25 cellular contexts compared by ENCODE assay signal in the genomic region with DNA sequence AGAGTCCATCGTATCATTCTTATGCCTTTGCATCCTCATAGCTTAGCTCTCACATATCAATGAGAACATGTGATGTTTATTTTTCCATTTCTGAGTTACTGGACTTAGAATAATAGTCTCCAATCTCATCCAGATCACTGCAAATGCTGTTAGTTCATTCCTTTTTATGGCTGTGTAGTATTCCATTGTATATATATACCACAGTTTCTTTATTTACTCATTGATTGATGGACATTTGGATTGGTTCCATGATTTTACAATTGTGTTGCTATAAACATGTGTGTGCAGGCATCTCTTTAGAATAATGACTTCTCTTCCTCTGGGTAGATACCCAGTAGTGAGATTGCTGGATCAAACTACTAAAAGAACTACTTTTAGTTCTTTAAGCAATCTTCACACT. TPM values are rescaled to one million over a fixed set of nuclear protein-coding genes. Genes with fewer than 3 reads are reported as not detected.
A peak's percentile ranks its signal among the peaks of the same experiment; 100 is the strongest.
DNase-seq lines count a peak whose midpoint lies in the region; ATAC-seq, FAIRE-seq and TF ChIP-seq lines count a peak whose summit lies in the region.
"Had no signal": no experiment of that assay in that cellular context is flagged by ENCODE, and none has a peak within 500 bp of the region (broad histone marks: within the 10 kb centered on the region; RNA-seq: fewer than 3 reads in every experiment).

No MANE protein-coding gene starts in this region.

- H3K27me3 Mint-ChIP-seq in stimulated activated naive B cell treated with anti-CD40 and anti-IgM and Interleukin-4, amounts not matched to agents 10 μg/mL and 1 μg/mL and 100 μg/mL, for 72 hours, result no peaks in the 10 kb centered on the region
- H3K27me3 Mint-ChIP-seq: CD4-positive, alpha-beta memory T cell; CD4-positive, CD25-positive, alpha-beta regulatory T cell had no signal

- H3K79me2 ChIP-seq in K562 (ENCODE audit: control insufficient read depth, insufficient read depth, low read length), result no peaks in the 10 kb centered on the region

- peaks cover 21 to 27% of the 10 kb centered on the region in 2 donors for H3K9me3 Mint-ChIP-seq in stimulated activated naive B cell treated with anti-CD40 and anti-IgM and Interleukin-4, amounts not matched to agents 10 μg/mL and 1 μg/mL and 100 μg/mL, for 72 hours

- no peaks in the 10 kb centered on the region for H4K20me1 ChIP-seq in K562 (replicated peaks; ENCODE audit: control insufficient read depth, insufficient read depth, low read length)
- H4K20me1 ChIP-seq: BLaER1 had no signal

- in situ Hi-C loops in K562 (cut with MboI), result no loop called here

- 0% methylated on average over 1 of the region's 1 CpG for WGBS in K562 (ENCODE audit: insufficient coverage, low coverage, missing lambda C conversion rate)
- 100% methylated on average over 1 of the region's 1 CpG for WGBS in upper lobe of left lung, 2 donors

- no peak overlapping the region for H3K9ac ChIP-seq in K562 (ENCODE audit: insufficient read depth in 1 of 2, low read depth in 2 of 2, low read length in 2 of 2)
- H3K9ac ChIP-seq: BLaER1 had no signal

- no peak for TF ChIP-seq CTCF in HEK293 (tag by site-specific recombination; IDR thresholded peaks at IDR 0.05)
- no peak for TF ChIP-seq CTCF in K562 (IDR thresholded peaks at IDR 0.05 in 2 of 3, conservative IDR thresholded peaks at IDR 0.05 in 1 of 3; ENCODE audit: insufficient read depth in 2 of 3, low read depth in 1 of 3, low read length in 3 of 3)
- no peak for TF ChIP-seq CTCF in upper lobe of left lung (IDR thresholded peaks at IDR 0.05)

- TF ChIP-seq RAD21 in K562 (CRISPR knock-in tag; conservative IDR thresholded peaks at IDR 0.05 in 1 of 2, IDR thresholded peaks at IDR 0.05 in 1 of 2), result no peak

- no peak overlapping the region for H3K4me2 ChIP-seq in K562 (ENCODE audit: insufficient read depth, low read length)
- H3K4me2 ChIP-seq: BLaER1 had no signal

- H3K4me1 ChIP-seq in HEK293 (ENCODE audit: control insufficient read depth, insufficient read depth, low read length), result no peaks in the 10 kb centered on the region
- H3K4me1 ChIP-seq in K562 (replicated peaks in 1 of 2; ENCODE audit: control insufficient read depth in 2 of 2, insufficient read depth in 2 of 2, low read length in 2 of 2), result no peaks in the 10 kb centered on the region
- H3K4me1 ChIP-seq in upper lobe of left lung, result no peaks in the 10 kb centered on the region
- H3K4me1 ChIP-seq: BE2C had no signal

- intact Hi-C loops in K562 (cut with micrococcal nuclease), result no loop called here

- peak overlapping the region; percentile 34 for H3K27ac Mint-ChIP-seq in stimulated activated naive B cell treated with anti-CD40 and anti-IgM and Interleukin-4, amounts not matched to agents 10 μg/mL and 1 μg/mL and 100 μg/mL, for 72 hours
- H3K27ac Mint-ChIP-seq: CD14-positive monocyte; CD8-positive, alpha-beta memory T cell had no signal

- no peaks in the 10 kb centered on the region for H3K9me1 ChIP-seq in K562 (ENCODE audit: control insufficient read depth, insufficient read depth, low read length)

- no peak for ATAC-seq in K562
- no peak for ATAC-seq in stimulated activated naive B cell treated with anti-CD40 and anti-IgM and Interleukin-4, amounts not matched to agents 10 μg/mL and 1 μg/mL and 100 μg/mL, for 72 hours (replicated peaks)
- no peak for ATAC-seq in upper lobe of left lung (ENCODE audit: low FRiP score in 2 of 2)
- ATAC-seq: GM12878 had no signal

- POLR2A ChIA-PET in HEK293 (lab: Yijun Ruan, JAX), result no interaction called here
- POLR2A ChIA-PET in K562 (lab: Yijun Ruan, JAX), result no interaction called here

- no peak overlapping the region for H2AFZ ChIP-seq in K562 (ENCODE audit: low read depth, low read length)

- DNase-seq in K562 (ENCODE audit: extremely low read depth in 1 of 4, low spot score in 3 of 4), result no peak
- no peak for DNase-seq in stimulated activated naive B cell treated with anti-CD40 and anti-IgM and Interleukin-4, amounts not matched to agents 10 μg/mL and 1 μg/mL and 100 μg/mL, for 72 hours
- DNase-seq in HUDEP-2 (lab: John Stamatoyannopoulos, UW; ENCODE audit: unreplicated experiment in 76 of 76), result no peak
- no peak for DNase-seq in upper lobe of left lung
- DNase-seq: 8988T; ACHN; BE2C; C1 segment of cervical spinal cord; CD4-positive, alpha-beta memory T cell; CD4-positive, CD25-positive, alpha-beta regulatory T cell; CD8-positive, alpha-beta memory T cell; COR-L47; DMS 273 treated with DMSO at 0.1 percent for 48 hours; DMS153; DMS53; DMS79; DND-41; EL; GDM1 had no signal

- peaks cover 10 to 18% of the 10 kb centered on the region in 2 donors for H3K36me3 Mint-ChIP-seq in stimulated activated naive B cell treated with anti-CD40 and anti-IgM and Interleukin-4, amounts not matched to agents 10 μg/mL and 1 μg/mL and 100 μg/mL, for 72 hours
- H3K36me3 Mint-ChIP-seq: CD14-positive monocyte; CD4-positive, CD25-positive, alpha-beta regulatory T cell had no signal

- H3K9me3 ChIP-seq in HEK293 (ENCODE audit: control insufficient read depth, insufficient read depth, low read depth, low read length) (no peaks in the 10 kb centered on the region), K562 (replicated peaks; ENCODE audit: control insufficient read depth, insufficient read depth, low read depth, low read length) (no peaks in the 10 kb centered on the region), upper lobe of left lung (peaks cover 0 to 1% (median 0%) of the 10 kb centered on the region in 4 donors)

- TF ChIP-seq EP300 in K562 (IDR thresholded peaks at IDR 0.05; ENCODE audit: low read length), result no peak
- TF ChIP-seq EP300 in upper lobe of left lung (IDR thresholded peaks at IDR 0.05), result no peak

- no peak for TF ChIP-seq POLR2A in K562 (conservative IDR thresholded peaks at IDR 0.05)
- TF ChIP-seq POLR2A in upper lobe of left lung (IDR thresholded peaks at IDR 0.05), result no peak

- no peak overlapping the region for H3K27ac ChIP-seq in HEK293 (ENCODE audit: extremely low read depth, low read depth, low read length)
- H3K27ac ChIP-seq in K562 (ENCODE audit: extremely low read depth, low read depth, low read length), result no peak overlapping the region
- H3K27ac ChIP-seq in upper lobe of left lung, result no peak overlapping the region
- H3K27ac ChIP-seq: BLaER1 had no signal

- CTCF ChIA-PET in HEK293 (lab: Yijun Ruan, JAX), result no interaction called here
- CTCF ChIA-PET in K562 (lab: Yijun Ruan, JAX; ENCODE audit: low intra/inter-chr PET ratio), result no interaction called here

- no TSS peak for BruUV-seq in K562 (replicated peaks; lab: Mats Ljungman, UMichigan)

- H3K4me3 ChIP-seq in HEK293 (ENCODE audit: low read depth, low read length) (no peak overlapping the region), K562 (no peak overlapping the region), upper lobe of left lung (no peak overlapping the region)
- H3K4me3 ChIP-seq: BLaER1, GM12878 had no signal

- H3K36me3 ChIP-seq in HEK293 (ENCODE audit: control insufficient read depth in 2 of 2, insufficient read depth in 1 of 2, low read length in 2 of 2), result no peaks in the 10 kb centered on the region
- no peaks in the 10 kb centered on the region for H3K36me3 ChIP-seq in K562 (ENCODE audit: control insufficient read depth, insufficient read depth, low read length)
- H3K36me3 ChIP-seq in upper lobe of left lung, result no peaks in the 10 kb centered on the region
- H3K36me3 ChIP-seq: BE2C, BLaER1 had no signal

- FAIRE-seq in K562 (lab: Jason Lieb, UNC), result no peak
- FAIRE-seq: A204.1, GM12878, GM18507 had no signal

- no peak overlapping the region for H3K4me3 Mint-ChIP-seq in stimulated activated naive B cell treated with anti-CD40 and anti-IgM and Interleukin-4, amounts not matched to agents 10 μg/mL and 1 μg/mL and 100 μg/mL, for 72 hours
- H3K4me3 Mint-ChIP-seq: CD14-positive monocyte; CD4-positive, alpha-beta memory T cell; CD4-positive, CD25-positive, alpha-beta regulatory T cell; CD8-positive, alpha-beta memory T cell had no signal

- peaks cover 26 to 48% of the 10 kb centered on the region in 2 donors for H3K4me1 Mint-ChIP-seq in stimulated activated naive B cell treated with anti-CD40 and anti-IgM and Interleukin-4, amounts not matched to agents 10 μg/mL and 1 μg/mL and 100 μg/mL, for 72 hours
- H3K4me1 Mint-ChIP-seq: CD14-positive monocyte had no signal

- H3K27me3 ChIP-seq in K562 (ENCODE audit: control insufficient read depth in 2 of 2, insufficient read depth in 2 of 2, low read length in 2 of 2), result peaks cover 2 to 4% of the 10 kb centered on the region in 2 experiments; a peak in 4 of 5 replicates
- H3K27me3 ChIP-seq in upper lobe of left lung, result no peaks in the 10 kb centered on the region
- H3K27me3 ChIP-seq: BE2C, BLaER1 had no signal

TF ChIP-seq in HEK293, 187 proteins besides CTCF, POLR2A, EP300 and RAD21:
- no peak for TF ChIP-seq ZNF335 (tag by site-specific recombination; conservative IDR thresholded peaks at IDR 0.05)
- TF ChIP-seq ZNF837 (tag by site-specific recombination; IDR thresholded peaks at IDR 0.05), result no peak
- peak; percentile 27; the same call in 1 of the 2 replicates for TF ChIP-seq ZNF146 (tag by site-specific recombination; IDR thresholded peaks at IDR 0.05)
- TF ChIP-seq ZNF76 (tag by site-specific recombination; IDR thresholded peaks at IDR 0.05; ENCODE audit: borderline replicate concordance, low read depth), result no peak

TF ChIP-seq in K562, 482 proteins besides CTCF, POLR2A, EP300 and RAD21:
- TF ChIP-seq BRD9 (IDR thresholded peaks at IDR 0.05; ENCODE audit: low read depth, partially characterized antibody) (no peak), TBP (optimal IDR thresholded peaks at IDR 0.05; ENCODE audit: low read depth, low read length) (no peak), ZNF146 (CRISPR knock-in tag; IDR thresholded peaks at IDR 0.05; ENCODE audit: unreplicated experiment) (peak; percentile 6)

RNA-seq across cellular contexts. Expression of gene TFB1M, which starts 21.0 kb away (rescaled TPM):
- total RNA-seq in K562 (2011; cell fraction: chromatin; rRNA removed; ENCODE audit: low replicate concordance), result 78.0 and 128 TPM in 2 replicates
- 43.4 and 57.8 TPM in 2 replicates for total RNA-seq in K562 (2011; cell fraction: nucleolus; rRNA removed)
- 59.3 and 74.2 TPM in 2 replicates for total RNA-seq in K562 (2011; cell fraction: nucleoplasm; rRNA removed)
- 34.5 and 34.6 TPM in 2 replicates for total RNA-seq in K562 (2014; rRNA removed)
- 48.8 and 52.4 TPM in 2 replicates for total RNA-seq in K562 (2014; rRNA removed; fragmentation: Illumina TruSeq; extraction: Trizol)
- total RNA-seq in K562 (2015; rRNA removed; fragmentation: Illumina TruSeq; extraction: Trizol), result 36.8 and 42.8 TPM in 2 replicates
- 35.6 and 50.7 TPM in 2 replicates for total RNA-seq in K562 (2021)
- polyA plus RNA-seq in K562 (2011; rRNA removed), result 32.8 and 40.4 TPM in 2 replicates
- polyA plus RNA-seq in K562 (2011; cell fraction: cytosol; rRNA removed), result 18.9 and 23.9 TPM in 2 replicates
- polyA plus RNA-seq in K562 (2011; cell fraction: nucleus; rRNA removed), result 50.5 and 51.9 TPM in 2 replicates
- polyA plus RNA-seq in K562 (2012), result 19.3 and 23.7 TPM in 2 replicates
- polyA plus RNA-seq in K562 (2014; fragmentation: Illumina TruSeq; extraction: Trizol), result 34.6 and 39.7 TPM in 2 replicates
- polyA plus RNA-seq in K562 (2014; fragmentation: Nextera tagmentation; extraction: Ambion mirVana), result 100 to 1,000 TPM; 129 to 145 TPM
- 36.6 and 37.6 TPM in 2 replicates for polyA plus RNA-seq in K562 (2014; rRNA removed)
- polyA minus RNA-seq in K562 (2011; rRNA and poly(A)+ RNA removed), result 55.1 and 57.5 TPM in 2 replicates
- 17.5 and 20.9 TPM in 2 replicates for polyA minus RNA-seq in K562 (2011; cell fraction: cytosol; rRNA and poly(A)+ RNA removed)
- 80.4 and 104 TPM in 2 replicates for polyA minus RNA-seq in K562 (2011; cell fraction: nucleus; rRNA and poly(A)+ RNA removed)
- 10 to 100 TPM in 5 of 6 donors, 1 to 10 TPM in 1; 4.2 to 19.6 (median 15.0) TPM for total RNA-seq in upper lobe of left lung

Comparison
In these comparisons a context has a peak if more than half of its experiments do, and no peak if none do; other contexts are left out.
1. Of the 44 proteins assayed by ChIP-seq in both K562 and HEK293: peak only in K562: none; only in HEK293: none; in both: ZNF146; in neither: 43.